Comparison of ENCODE assay signal across 8 cellular contexts in genomic region chr1:10032590-10033358, GRCh38. TPM values are rescaled to one million over a fixed set of nuclear protein-coding genes. Genes with fewer than 3 reads are reported as not detected.
DNase-seq lines count a peak whose midpoint lies in the region; ATAC-seq and TF ChIP-seq lines count a peak whose summit lies in the region.

Gene UBE4B (plus strand): TSS chr1:10032958. CDS start chr1:10033671, 713 bp downstream.

- H3K27me3 Mint-ChIP-seq in Calu3 (ENCODE audit: unreplicated experiment), result no peaks in the 10 kb centered on the region
- no peaks in the 10 kb centered on the region for H3K27me3 Mint-ChIP-seq in activated CD8-positive, alpha-beta memory T cell treated with anti-CD3 and anti-CD28 coated beads, Interleukin-2, amount 10 ng/mL, durations not matched to agents 7 days and 5 days

- H3K27ac ChIP-seq in HUES48 (ENCODE audit: low read depth, low read length), result peak within 1 kb of the TSS; percentile 96

- H3K4me3 ChIP-seq in HUES48 (ENCODE audit: low read depth, low read length) (peak within 1 kb of the TSS; percentile 96), NT2/D1 (ENCODE audit: insufficient read length, low read depth) (peak within 1 kb of the TSS; percentile 94), endocrine pancreas (ENCODE audit: control insufficient read depth, insufficient read depth, low read length) (peak within 1 kb of the TSS; percentile 97)

- H3K27me3 ChIP-seq in HUES48 (ENCODE audit: control insufficient read depth, insufficient read depth, low read length), result no peaks in the 10 kb centered on the region
- H3K27me3 ChIP-seq in NT2/D1 (ENCODE audit: insufficient read depth, insufficient read length), result no peaks in the 10 kb centered on the region
- H3K27me3 ChIP-seq in endocrine pancreas (ENCODE audit: control insufficient read depth, insufficient read depth, low read length), result no peaks in the 10 kb centered on the region

- H3K9me3 ChIP-seq in HUES48 (ENCODE audit: control insufficient read depth, insufficient read depth, low read length) (no peaks in the 10 kb centered on the region), NT2/D1 (ENCODE audit: insufficient read depth, low read length) (no peaks in the 10 kb centered on the region), endocrine pancreas (ENCODE audit: control insufficient read depth, low read length) (no peaks in the 10 kb centered on the region)

- H3K9ac ChIP-seq in HUES48 (ENCODE audit: low read depth, low read length) (peak within 1 kb of the TSS; percentile 91), NT2/D1 (ENCODE audit: insufficient read length, low read depth) (peak within 1 kb of the TSS; percentile 97), endocrine pancreas (ENCODE audit: control insufficient read depth, insufficient read depth, low read length) (peak within 1 kb of the TSS; percentile 97)

- peaks cover 14% of the 10 kb centered on the region for H3K36me3 ChIP-seq in HUES48 (ENCODE audit: control insufficient read depth, insufficient read depth, low read length)
- H3K36me3 ChIP-seq in NT2/D1 (ENCODE audit: insufficient read depth, insufficient read length, low read length), result peaks cover 15% of the 10 kb centered on the region
- H3K36me3 ChIP-seq in endocrine pancreas (ENCODE audit: control insufficient read depth, insufficient read depth, low read length), result no peaks in the 10 kb centered on the region

- peaks cover 24% of the 10 kb centered on the region for H3K36me3 Mint-ChIP-seq in Calu3 (ENCODE audit: insufficient read depth, unreplicated experiment)
- H3K36me3 Mint-ChIP-seq in activated CD8-positive, alpha-beta memory T cell treated with anti-CD3 and anti-CD28 coated beads, Interleukin-2, amount 10 ng/mL, durations not matched to agents 7 days and 5 days, result peaks cover 2% of the 10 kb centered on the region

- no peaks in the 10 kb centered on the region for H3K9me3 Mint-ChIP-seq in Calu3 (ENCODE audit: low read depth, unreplicated experiment)
- no peaks in the 10 kb centered on the region for H3K9me3 Mint-ChIP-seq in activated CD8-positive, alpha-beta memory T cell treated with anti-CD3 and anti-CD28 coated beads, Interleukin-2, amount 10 ng/mL, durations not matched to agents 7 days and 5 days (ENCODE audit: low read depth)

- ATAC-seq in GM21390 (IDR thresholded peaks at IDR 0.05; ENCODE audit: unreplicated experiment), result peak; percentile 96
- peak; percentile 98 for ATAC-seq in activated CD8-positive, alpha-beta memory T cell treated with anti-CD3 and anti-CD28 coated beads, Interleukin-2, amount 10 ng/mL, durations not matched to agents 7 days and 5 days

- H3K27ac Mint-ChIP-seq in Calu3 (ENCODE audit: unreplicated experiment), result peak within 1 kb of the TSS; percentile 63
- peak within 1 kb of the TSS; percentile 90 for H3K27ac Mint-ChIP-seq in activated CD8-positive, alpha-beta memory T cell treated with anti-CD3 and anti-CD28 coated beads, Interleukin-2, amount 10 ng/mL, durations not matched to agents 7 days and 5 days

- intact Hi-C loops in Calu3 (cut with micrococcal nuclease; ENCODE audit: unreplicated experiment), result loop anchor here (2.0 kb wide), 1 partner anchor 90 kb away; the partner anchor contains the start of genes LZIC and NMNAT1

- peak within 1 kb of the TSS; percentile 91 for H3K4me3 Mint-ChIP-seq in Calu3 (ENCODE audit: low read depth, unreplicated experiment)
- peak within 1 kb of the TSS; percentile 87 for H3K4me3 Mint-ChIP-seq in activated CD8-positive, alpha-beta memory T cell treated with anti-CD3 and anti-CD28 coated beads, Interleukin-2, amount 10 ng/mL, durations not matched to agents 7 days and 5 days

- BruUV-seq in Calu3 (replicated peaks; lab: Mats Ljungman, UMichigan), result TSS peak; percentile 63

- peak; percentile 57 for TF ChIP-seq CTCF in Calu3 (IDR thresholded peaks at IDR 0.05; ENCODE audit: unreplicated experiment)

- CTCF ChIA-PET in Calu3 (lab: Charles Lee), result interaction anchor here (1.1 to 1.4 kb wide), 2 partner anchors 89 to 91 kb away, joined by 3 to 6 read pairs; partner anchors contain the start of genes LZIC and NMNAT1
- CTCF ChIA-PET in activated CD8-positive, alpha-beta memory T cell treated with anti-CD3 and anti-CD28 coated beads, Interleukin-2, amount 10 ng/mL, durations not matched to agents 7 days and 5 days (lab: Charles Lee), result interaction anchor here (0.7 to 1.3 kb wide), 6 partner anchors 14 to 177 kb away, joined by 3 to 4 read pairs (median 3); partner anchors contain the start of genes KIF1B, LZIC and NMNAT1

- H3K4me1 Mint-ChIP-seq in Calu3 (ENCODE audit: low read depth, unreplicated experiment), result no peaks in the 10 kb centered on the region
- peaks cover 24% of the 10 kb centered on the region for H3K4me1 Mint-ChIP-seq in activated CD8-positive, alpha-beta memory T cell treated with anti-CD3 and anti-CD28 coated beads, Interleukin-2, amount 10 ng/mL, durations not matched to agents 7 days and 5 days

- H3K4me1 ChIP-seq in HUES48 (ENCODE audit: control insufficient read depth, insufficient read depth, low read length) (peaks cover 6% of the 10 kb centered on the region; the same call in 1 of the 2 replicates), NT2/D1 (ENCODE audit: insufficient read depth, insufficient read length) (no peaks in the 10 kb centered on the region), endocrine pancreas (ENCODE audit: control insufficient read depth, insufficient read depth, low read length) (no peaks in the 10 kb centered on the region)

- peak; percentile 97 for DNase-seq in Calu3
- peak; percentile 96 for DNase-seq in NT2/D1 (ENCODE audit: low read depth, low spot score)
- DNase-seq in activated CD8-positive, alpha-beta memory T cell treated with anti-CD3 and anti-CD28 coated beads, Interleukin-2, amount 10 ng/mL, durations not matched to agents 7 days and 5 days, result peak; percentile 98
- DNase-seq in mesenteric fat pad (ENCODE audit: low spot score), result peak; percentile 100
- peak; percentile 95 for DNase-seq in stimulated activated CD8-positive, alpha-beta memory T cell treated with anti-CD3 and anti-CD28 coated beads, Interleukin-15, amount 100 ng/mL, for 24 hours (ENCODE audit: low read depth)

RNA-seq across cellular contexts. Expression of gene UBE4B, which starts in this region (rescaled TPM):
- 26.1 and 28.1 TPM in 2 replicates for total RNA-seq in Calu3 (2022)
- 10 to 100 TPM; 28.7 to 30.4 TPM for total RNA-seq in activated CD8-positive, alpha-beta memory T cell treated with anti-CD3 and anti-CD28 coated beads, Interleukin-2, amount 10 ng/mL, durations not matched to agents 7 days and 5 days
- 39.8 TPM for total RNA-seq in mesenteric fat pad

Comparison
In these comparisons a context has a peak if more than half of its experiments do, and no peak if none do; other contexts are left out.
1. Peak in every context shown above with its lines: DNase-seq, ATAC-seq, H3K4me3 ChIP-seq and H3K27ac ChIP-seq.